Comparison of ENCODE assay signal across 8 cellular contexts in genomic region chr6:37818536-37819176, GRCh38. TPM values are rescaled to one million over a fixed set of nuclear protein-coding genes. Genes with fewer than 3 reads are reported as not detected.
DNase-seq lines count a peak whose midpoint lies in the region; ATAC-seq lines count a peak whose summit lies in the region.

No MANE protein-coding gene starts in this region.

- no peaks in the 10 kb centered on the region for H3K9me3 Mint-ChIP-seq in activated T-helper 1 cell treated with anti-CD3 and anti-CD28 coated beads, Interleukin-12 subunit alpha, Interleukin-12 subunit beta, Interleukin-2, Interleukin-4 antibody, amounts not matched to agents 30 ng/mL and 10 ng/mL and 1 ng/mL, durations not matched to agents 14 hours and 24 hours and 36 hours
- no peaks in the 10 kb centered on the region for H3K9me3 Mint-ChIP-seq in natural killer cell treated with Interleukin-12 subunit alpha and Interleukin-12 subunit beta and Interleukin-15 and Interleukin-18, amount 100 ng/mL, for 72 hours

- ATAC-seq in GM21515 (IDR thresholded peaks at IDR 0.05; ENCODE audit: unreplicated experiment), result peak; percentile 73
- ATAC-seq in natural killer cell treated with Interleukin-12 subunit alpha and Interleukin-12 subunit beta and Interleukin-15 and Interleukin-18, amount 100 ng/mL, for 72 hours, result peak; percentile 90
- ATAC-seq in stimulated activated naive CD8-positive, alpha-beta T cell treated with anti-CD3 and anti-CD28 coated beads, Interleukin-15, Interleukin-2, amounts not matched to agents 100 U/mL and 50 U/mL, for 24 hours, result peak; percentile 81

- H3K36me3 Mint-ChIP-seq in activated T-helper 1 cell treated with anti-CD3 and anti-CD28 coated beads, Interleukin-12 subunit alpha, Interleukin-12 subunit beta, Interleukin-2, Interleukin-4 antibody, amounts not matched to agents 30 ng/mL and 10 ng/mL and 1 ng/mL, durations not matched to agents 14 hours and 24 hours and 36 hours (ENCODE audit: low read depth), result peaks cover 6% of the 10 kb centered on the region
- H3K36me3 Mint-ChIP-seq in natural killer cell treated with Interleukin-12 subunit alpha and Interleukin-12 subunit beta and Interleukin-15 and Interleukin-18, amount 100 ng/mL, for 72 hours, result peaks cover 6% of the 10 kb centered on the region

- DNase-seq in DMS153 treated with DMSO at 0.1 percent for 48 hours (lab: John Stamatoyannopoulos, UW; ENCODE audit: unreplicated experiment), result peak; percentile 97
- peak; percentile 82 for DNase-seq in HuH-7 (ENCODE audit: low spot score)
- DNase-seq in OCI-M1 (lab: John Stamatoyannopoulos, UW), result peak; percentile 99
- DNase-seq in activated T-helper 1 cell treated with anti-CD3 and anti-CD28 coated beads, Interleukin-12 subunit alpha, Interleukin-12 subunit beta, Interleukin-2, Interleukin-4 antibody, amounts not matched to agents 30 ng/mL and 10 ng/mL and 1 ng/mL, durations not matched to agents 14 hours and 24 hours and 36 hours (ENCODE audit: low spot score), result peak; percentile 89
- DNase-seq in fibroblast of peridontal ligament (ENCODE audit: extremely low read depth), result peak; percentile 96
- peak; percentile 96 for DNase-seq in natural killer cell treated with Interleukin-12 subunit alpha and Interleukin-12 subunit beta and Interleukin-15 and Interleukin-18, amount 100 ng/mL, for 72 hours (ENCODE audit: low spot score)
- DNase-seq in stimulated activated naive CD8-positive, alpha-beta T cell treated with anti-CD3 and anti-CD28 coated beads, Interleukin-15, Interleukin-2, amounts not matched to agents 100 U/mL and 50 U/mL, for 24 hours, result peak; percentile 95

- H3K27me3 Mint-ChIP-seq in activated T-helper 1 cell treated with anti-CD3 and anti-CD28 coated beads, Interleukin-12 subunit alpha, Interleukin-12 subunit beta, Interleukin-2, Interleukin-4 antibody, amounts not matched to agents 30 ng/mL and 10 ng/mL and 1 ng/mL, durations not matched to agents 14 hours and 24 hours and 36 hours (ENCODE audit: insufficient read depth), result peaks cover 9% of the 10 kb centered on the region
- no peaks in the 10 kb centered on the region for H3K27me3 Mint-ChIP-seq in natural killer cell treated with Interleukin-12 subunit alpha and Interleukin-12 subunit beta and Interleukin-15 and Interleukin-18, amount 100 ng/mL, for 72 hours

- peaks cover 48% of the 10 kb centered on the region for H3K4me1 Mint-ChIP-seq in activated T-helper 1 cell treated with anti-CD3 and anti-CD28 coated beads, Interleukin-12 subunit alpha, Interleukin-12 subunit beta, Interleukin-2, Interleukin-4 antibody, amounts not matched to agents 30 ng/mL and 10 ng/mL and 1 ng/mL, durations not matched to agents 14 hours and 24 hours and 36 hours (ENCODE audit: low read depth)
- peaks cover 39 to 42% of the 10 kb centered on the region in 2 donors for H3K4me1 Mint-ChIP-seq in natural killer cell treated with Interleukin-12 subunit alpha and Interleukin-12 subunit beta and Interleukin-15 and Interleukin-18, amount 100 ng/mL, for 72 hours (ENCODE audit: low read depth in 2 of 2)

- peak overlapping the region; percentile 95 for H3K4me3 Mint-ChIP-seq in activated T-helper 1 cell treated with anti-CD3 and anti-CD28 coated beads, Interleukin-12 subunit alpha, Interleukin-12 subunit beta, Interleukin-2, Interleukin-4 antibody, amounts not matched to agents 30 ng/mL and 10 ng/mL and 1 ng/mL, durations not matched to agents 14 hours and 24 hours and 36 hours
- H3K4me3 Mint-ChIP-seq in natural killer cell treated with Interleukin-12 subunit alpha and Interleukin-12 subunit beta and Interleukin-15 and Interleukin-18, amount 100 ng/mL, for 72 hours, result peak overlapping the region; percentile 97

- H3K27ac Mint-ChIP-seq in activated T-helper 1 cell treated with anti-CD3 and anti-CD28 coated beads, Interleukin-12 subunit alpha, Interleukin-12 subunit beta, Interleukin-2, Interleukin-4 antibody, amounts not matched to agents 30 ng/mL and 10 ng/mL and 1 ng/mL, durations not matched to agents 14 hours and 24 hours and 36 hours, result peak overlapping the region; percentile 97
- H3K27ac Mint-ChIP-seq in natural killer cell treated with Interleukin-12 subunit alpha and Interleukin-12 subunit beta and Interleukin-15 and Interleukin-18, amount 100 ng/mL, for 72 hours, result peak overlapping the region; percentile 97 to 100

- intact Hi-C loops in activated T-helper 1 cell treated with anti-CD3 and anti-CD28 coated beads, Interleukin-12 subunit alpha, Interleukin-12 subunit beta, Interleukin-2, Interleukin-4 antibody, amounts not matched to agents 30 ng/mL and 10 ng/mL and 1 ng/mL, durations not matched to agents 14 hours and 24 hours and 36 hours (cut with micrococcal nuclease), result loop anchor here (1.0 to 5.0 kb wide), 7 partner anchors 27 to 386 kb away; partner anchors contain the start of genes CCDC167, CMTR1 and MDGA1

RNA-seq across cellular contexts. Expression of gene ZFAND3, which starts 0.9 kb away (rescaled TPM):
- 36.9 and 44.1 TPM in 2 replicates for total RNA-seq in activated T-helper 1 cell treated with anti-CD3 and anti-CD28 coated beads, Interleukin-12 subunit alpha, Interleukin-12 subunit beta, Interleukin-2, Interleukin-4 antibody, amounts not matched to agents 30 ng/mL and 10 ng/mL and 1 ng/mL, durations not matched to agents 14 hours and 24 hours and 36 hours
- 100 to 1,000 TPM in 1 of 2 donors, 10 to 100 TPM in 1; 51.0 to 100 TPM for total RNA-seq in natural killer cell treated with Interleukin-12 subunit alpha and Interleukin-12 subunit beta and Interleukin-15 and Interleukin-18, amount 100 ng/mL, for 72 hours

Comparison
In these comparisons a context has a peak if more than half of its experiments do, and no peak if none do; other contexts are left out.
1. Peak in every context shown above with its lines: DNase-seq and ATAC-seq.